Comparison of ENCODE assay signal across 9 cellular contexts in genomic region chr12:106227641-106228319, GRCh38. TPM values are rescaled to one million over a fixed set of nuclear protein-coding genes. Genes with fewer than 3 reads are reported as not detected.
DNase-seq lines count a peak whose midpoint lies in the region; ATAC-seq and TF ChIP-seq lines count a peak whose summit lies in the region.
"Had no signal": no experiment of that assay in that cellular context is flagged by ENCODE, and none has a peak within 500 bp of the region (broad histone marks: within the 10 kb centered on the region; RNA-seq: fewer than 3 reads in every experiment).

No MANE protein-coding gene starts in this region.

- no peaks in the 10 kb centered on the region for H3K27me3 ChIP-seq in endodermal cell (ENCODE audit: control insufficient read depth, insufficient read depth, low read length, poor library complexity, severe bottlenecking)

- no peak for TF ChIP-seq CTCF in endodermal cell (conservative IDR thresholded peaks at IDR 0.05)

- ATAC-seq in HG03378 (IDR thresholded peaks at IDR 0.05; ENCODE audit: unreplicated experiment) (no peak), HG02610 (IDR thresholded peaks at IDR 0.05; ENCODE audit: unreplicated experiment) (no peak)

- H3K4me3 Mint-ChIP-seq in endodermal cell = no peak overlapping the region

- H3K27me3 Mint-ChIP-seq in endodermal cell (ENCODE audit: insufficient read depth) = no peaks in the 10 kb centered on the region

- H3K27ac ChIP-seq in endodermal cell (ENCODE audit: low read depth, low read length) = no peak overlapping the region

- no peaks in the 10 kb centered on the region for H3K9me3 Mint-ChIP-seq in endodermal cell

- H3K4me1 ChIP-seq in endodermal cell (ENCODE audit: control insufficient read depth, insufficient read depth, low read length) = no peaks in the 10 kb centered on the region

- peak; percentile 64 for DNase-seq in HuH-7.5 (ENCODE audit: low spot score)
- DNase-seq in activated CD4-positive, alpha-beta T cell treated with anti-CD3 and anti-CD28 coated beads for 4 hours = peak; percentile 51 to 62
- DNase-seq in endodermal cell = peak; percentile 48
- peak; percentile 38 to 45 for DNase-seq in stimulated activated CD4-positive, alpha-beta T cell treated with anti-CD3 and anti-CD28 coated beads, Interleukin-2, amount 100 ng/mL, for 24 hours
- DNase-seq in SW 1271 (lab: John Stamatoyannopoulos, UW) = no peak
- no peak for DNase-seq in NCI-H1092 treated with DMSO at 0.1 percent for 48 hours (lab: John Stamatoyannopoulos, UW)
- DNase-seq: NCI-H1436 had no signal

- no peaks in the 10 kb centered on the region for H3K9me3 ChIP-seq in endodermal cell (ENCODE audit: control insufficient read depth, low read length)

- H3K9ac ChIP-seq in endodermal cell (ENCODE audit: extremely low read depth, low read length, poor library complexity, severe bottlenecking) = no peak overlapping the region

- H3K4me3 ChIP-seq in endodermal cell (ENCODE audit: low read length) = no peak overlapping the region

- H3K36me3 ChIP-seq in endodermal cell (ENCODE audit: control insufficient read depth, insufficient read depth, low read length) = no peaks in the 10 kb centered on the region

- peaks cover 5% of the 10 kb centered on the region for H3K4me1 Mint-ChIP-seq in endodermal cell

- no peaks in the 10 kb centered on the region for H3K36me3 Mint-ChIP-seq in endodermal cell (ENCODE audit: low read depth)

- 78 to 89% methylated on average over 3 to 8 of the region's 8 CpGs for WGBS in endodermal cell (ENCODE audit: insufficient coverage in 1 of 2, insufficient read length in 1 of 2), 2 experiments

- H3K27ac Mint-ChIP-seq in endodermal cell = peak overlapping the region; percentile 17

RNA-seq across cellular contexts. Expression of gene CKAP4, which starts 20.0 kb away (rescaled TPM):
- total RNA-seq in endodermal cell = 10 to 100 TPM; 88.9 to 93.3 TPM
- polyA plus RNA-seq in endodermal cell (2013, experiment 1 of 2) = 133 TPM
- 130 TPM for polyA plus RNA-seq in endodermal cell (2013, experiment 2 of 2)

Comparison
In these comparisons a context has a peak if more than half of its experiments do, and no peak if none do; other contexts are left out.
1. DNase-seq: peak in HuH-7.5 (single experiment), activated CD4-positive, alpha-beta T cell treated with anti-CD3 and anti-CD28 coated beads for 4 hours (2 of 2), endodermal cell (single experiment) and stimulated activated CD4-positive, alpha-beta T cell treated with anti-CD3 and anti-CD28 coated beads, Interleukin-2, amount 100 ng/mL, for 24 hours (2 of 2); none in SW 1271 (0 of 2) and NCI-H1092 treated with DMSO at 0.1 percent for 48 hours (single experiment).